ENCODE assay signal across 16 cellular contexts in genomic region chr3:158148218-158148617, GRCh38. TPM values are rescaled to one million over a fixed set of nuclear protein-coding genes. Genes with fewer than 3 reads are reported as not detected.
A peak's percentile ranks its signal among the peaks of the same experiment; 100 is the strongest.
DNase-seq lines count a peak whose midpoint lies in the region; ATAC-seq, FAIRE-seq and TF ChIP-seq lines count a peak whose summit lies in the region.
"Had no signal": no experiment of that assay in that cellular context is flagged by ENCODE, and none has a peak within 500 bp of the region (broad histone marks: within the 10 kb centered on the region; RNA-seq: fewer than 3 reads in every experiment).

No MANE protein-coding gene starts in this region.

- TF ChIP-seq RAD21 in IMR-90 (IDR thresholded peaks at IDR 0.05; ENCODE audit: low read length) = no peak

- H3K9me1 ChIP-seq in IMR-90 (ENCODE audit: insufficient read depth, low read length) = no peaks in the 10 kb centered on the region; the same call in 1 of the 2 replicates

- H2AK5ac ChIP-seq in IMR-90 (ENCODE audit: low read depth, low read length) = no peak overlapping the region

- in situ Hi-C loops in IMR-90 (cut with MboI; ENCODE audit: low sequenced_read_pairs) = no loop called here

- POLR2A ChIA-PET in IMR-90 (lab: Charles Lee; ENCODE audit: unreplicated experiment) = no interaction called here

- no TSS peak for BruUV-seq in IMR-90 (replicated peaks; lab: Mats Ljungman, UMichigan)

- H4K8ac ChIP-seq in IMR-90 (ENCODE audit: low read depth in 2 of 2, low read length in 2 of 2) = no peak overlapping the region

- H3K56ac ChIP-seq in IMR-90 (ENCODE audit: extremely low read depth, insufficient read depth, low read length) = no peak overlapping the region

- no peak overlapping the region for H3K4me3 Mint-ChIP-seq in glutamatergic neuron (ENCODE audit: unreplicated experiment)
- no peak overlapping the region for H3K4me3 Mint-ChIP-seq in endodermal cell
- H3K4me3 Mint-ChIP-seq: CD14-positive monocyte; CD8-positive, alpha-beta T cell; GM23338; H9 had no signal

- no peak overlapping the region for H3K4me2 ChIP-seq in IMR-90 (ENCODE audit: low read depth, low read length)
- H3K4me2 ChIP-seq: A549, GM23338 had no signal

- H3K9me3 ChIP-seq in IMR-90 (ENCODE audit: control insufficient read depth, insufficient read depth, low read length) (no peaks in the 10 kb centered on the region), endodermal cell (ENCODE audit: control insufficient read depth, low read length) (no peaks in the 10 kb centered on the region)
- H3K9me3 ChIP-seq: A549, BE2C had no signal

- H3K27me3 ChIP-seq in IMR-90 (ENCODE audit: control insufficient read depth, insufficient read depth, low read length) (no peaks in the 10 kb centered on the region), bronchial epithelial cell (ENCODE audit: control insufficient read depth, insufficient read depth, low read length) (no peaks in the 10 kb centered on the region), endodermal cell (ENCODE audit: control insufficient read depth, insufficient read depth, low read length, poor library complexity, severe bottlenecking) (no peaks in the 10 kb centered on the region)
- H3K27me3 ChIP-seq: BE2C had no signal

- no peak overlapping the region for H2BK120ac ChIP-seq in IMR-90 (ENCODE audit: low read depth, low read length)

- no peak overlapping the region for H2BK5ac ChIP-seq in IMR-90 (ENCODE audit: low read depth, low read length, poor library complexity, severe bottlenecking)

- peaks cover 6 to 11% of the 10 kb centered on the region in 2 experiments; a peak in 3 of 4 replicates for H3K79me1 ChIP-seq in IMR-90 (ENCODE audit: low read depth in 1 of 2, low read length in 2 of 2)

- H3K4me3 ChIP-seq in IMR-90 (ENCODE audit: insufficient read depth, low read depth, low read length) = no peak overlapping the region
- H3K4me3 ChIP-seq in bronchial epithelial cell (ENCODE audit: low read depth, low read length) = no peak overlapping the region
- H3K4me3 ChIP-seq in endodermal cell (ENCODE audit: low read length) = no peak overlapping the region
- H3K4me3 ChIP-seq: A549, GM23338 had no signal

- H3K36me3 ChIP-seq in IMR-90 (ENCODE audit: control insufficient read depth, insufficient read depth, low read length) (no peaks in the 10 kb centered on the region), bronchial epithelial cell (ENCODE audit: control insufficient read depth, insufficient read depth, low read length) (no peaks in the 10 kb centered on the region), endodermal cell (ENCODE audit: control insufficient read depth, insufficient read depth, low read length) (no peaks in the 10 kb centered on the region)

- H2AK9ac ChIP-seq in IMR-90 (replicated peaks; ENCODE audit: low read depth, low read length, poor library complexity) = no peak overlapping the region

- H3K9me3 Mint-ChIP-seq in glutamatergic neuron (ENCODE audit: unreplicated experiment) = peaks cover 2% of the 10 kb centered on the region
- peaks cover 7% of the 10 kb centered on the region for H3K9me3 Mint-ChIP-seq in endodermal cell
- H3K9me3 Mint-ChIP-seq: CD8-positive, alpha-beta T cell had no signal

- DNase-seq in GM12892 (ENCODE audit: insufficient read length) (no peak), IMR-90 (peak; percentile 6), bronchial epithelial cell (ENCODE audit: low read depth) (peak; percentile 24), glutamatergic neuron (no peak), endodermal cell (no peak)
- DNase-seq in central memory CD4-positive, alpha-beta T cell = no peak
- DNase-seq: BE2C; CD8-positive, alpha-beta T cell; COR-L47; DMS53; H9 had no signal

- CTCF ChIA-PET in IMR-90 (lab: Yijun Ruan, JAX) = no interaction called here

- H2BK20ac ChIP-seq in IMR-90 (ENCODE audit: low read depth, low read length) = no peak overlapping the region

- TF ChIP-seq POLR2A in GM12892 (IDR thresholded peaks at IDR 0.05; ENCODE audit: low read depth, low read length) (no peak), IMR-90 (IDR thresholded peaks at IDR 0.05; ENCODE audit: low read depth, low read length) (no peak)

- H3K27ac ChIP-seq in IMR-90 (ENCODE audit: insufficient read depth, low read length) (no peak overlapping the region), endodermal cell (ENCODE audit: low read depth, low read length) (no peak overlapping the region)
- H3K27ac ChIP-seq: A549 had no signal

- H2AFZ ChIP-seq in IMR-90 (replicated peaks; ENCODE audit: low read length, poor library complexity) = no peak overlapping the region
- H2AFZ ChIP-seq: GM23338 had no signal

- FAIRE-seq in GM12892 (lab: Jason Lieb, UNC) = peak; percentile 76
- no peak for FAIRE-seq in bronchial epithelial cell (lab: Jason Lieb, UNC)
- FAIRE-seq: A549, GM18507 had no signal

- dilution Hi-C loops in IMR-90 (cut with HindIII; ENCODE audit: low sequenced_read_pairs, unreplicated experiment) = no loop called here

- H3K4me1 ChIP-seq in IMR-90 (ENCODE audit: control insufficient read depth, insufficient read depth, low read length) = no peaks in the 10 kb centered on the region
- H3K4me1 ChIP-seq in endodermal cell (ENCODE audit: control insufficient read depth, insufficient read depth, low read length) = no peaks in the 10 kb centered on the region
- H3K4me1 ChIP-seq: A549 had no signal

- H3K27me3 Mint-ChIP-seq in glutamatergic neuron (ENCODE audit: unreplicated experiment) (no peaks in the 10 kb centered on the region), endodermal cell (ENCODE audit: insufficient read depth) (no peaks in the 10 kb centered on the region)

- WGBS in IMR-90 (ENCODE audit: extremely low coverage in 2 of 2, insufficient read length in 1 of 2), 2 experiments = no CpG with 5 or more reads among the region's 2 CpGs
- WGBS in endodermal cell (ENCODE audit: insufficient coverage in 1 of 2, insufficient read length in 1 of 2), 2 experiments = 72% methylated on average over 2 of the region's 2 CpGs; no CpG with 5 or more reads in 1 of the 2 experiments

- H3K18ac ChIP-seq in IMR-90 (ENCODE audit: low read depth, low read length) = no peak overlapping the region

- H3K9ac ChIP-seq in IMR-90 (ENCODE audit: low read depth, low read length) = no peak overlapping the region
- no peak overlapping the region for H3K9ac ChIP-seq in endodermal cell (ENCODE audit: extremely low read depth, low read length, poor library complexity, severe bottlenecking)

- H2BK15ac ChIP-seq in IMR-90 (ENCODE audit: low read depth, low read length) = no peak overlapping the region

- H3K36me3 Mint-ChIP-seq in glutamatergic neuron (ENCODE audit: unreplicated experiment) (peaks cover 3% of the 10 kb centered on the region), endodermal cell (ENCODE audit: low read depth) (peaks cover 4% of the 10 kb centered on the region)

- H4K91ac ChIP-seq in IMR-90 (ENCODE audit: insufficient read depth, low read depth, low read length) = no peak overlapping the region

- peaks cover 3% of the 10 kb centered on the region for H3K4me1 Mint-ChIP-seq in glutamatergic neuron (ENCODE audit: low read depth, unreplicated experiment)
- H3K4me1 Mint-ChIP-seq in endodermal cell = no peaks in the 10 kb centered on the region
- H3K4me1 Mint-ChIP-seq: GM23338, H9 had no signal

- H3K23ac ChIP-seq in IMR-90 (ENCODE audit: low read depth, low read length) = no peak overlapping the region

- H4K5ac ChIP-seq in IMR-90 (ENCODE audit: low read depth, low read length) = no peak overlapping the region

- TF ChIP-seq CTCF in IMR-90 (conservative IDR thresholded peaks at IDR 0.05; ENCODE audit: low read depth, low read length) = no peak
- no peak for TF ChIP-seq CTCF in bronchial epithelial cell (IDR thresholded peaks at IDR 0.05; ENCODE audit: insufficient read depth, low read length, severe bottlenecking)
- no peak for TF ChIP-seq CTCF in glutamatergic neuron (IDR thresholded peaks at IDR 0.05; ENCODE audit: partially characterized antibody, unreplicated experiment)
- TF ChIP-seq CTCF in endodermal cell (conservative IDR thresholded peaks at IDR 0.05) = no peak

- no peak overlapping the region for H3K4ac ChIP-seq in IMR-90 (ENCODE audit: low read depth, low read length)

- no peak overlapping the region for H3K14ac ChIP-seq in IMR-90 (replicated peaks; ENCODE audit: low read depth, low read length)

- H3K27ac Mint-ChIP-seq in glutamatergic neuron (ENCODE audit: unreplicated experiment) (no peak overlapping the region), endodermal cell (no peak overlapping the region)
- H3K27ac Mint-ChIP-seq: CD8-positive, alpha-beta T cell; GM23338; H9 had no signal

- H4K20me1 ChIP-seq in IMR-90 (ENCODE audit: insufficient read depth, low read length) = no peaks in the 10 kb centered on the region

- intact Hi-C loops in IMR-90 (cut with micrococcal nuclease) = no loop called here

- ATAC-seq in IMR-90 (ENCODE audit: low read depth) = no peak
- ATAC-seq: A549; CD8-positive, alpha-beta T cell; GM23338 had no signal

TF ChIP-seq in IMR-90, 13 proteins besides CTCF, POLR2A, EP300 and RAD21 (continues in another document):
- no peak for TF ChIP-seq ELK1 (IDR thresholded peaks at IDR 0.05; ENCODE audit: borderline replicate concordance, low read depth, low read length)
- TF ChIP-seq MAFK (IDR thresholded peaks at IDR 0.05; ENCODE audit: low read depth, low read length) = no peak

RNA-seq across cellular contexts. Expression of gene RSRC1, which starts 38.3 kb away (rescaled TPM):
- 33.7 TPM for polyA plus RNA-seq in GM12892 (2012; ENCODE audit: missing spikeins)
- total RNA-seq in IMR-90 (2012; rRNA removed) (41.8 and 71.7 TPM in 2 replicates), bronchial epithelial cell (20.8 and 39.2 TPM in 2 replicates), glutamatergic neuron (ENCODE audit: unreplicated experiment) (93.9 TPM), endodermal cell (10 to 100 TPM; 45.3 to 52.1 TPM)
- polyA plus RNA-seq in IMR-90 (2012; rRNA removed) = 3.8 and 4.5 TPM in 2 replicates
- polyA plus RNA-seq in IMR-90 (2012; cell fraction: cytosol; rRNA removed) = 0.28 and 0.63 TPM in 2 replicates
- 0.42 and 2.3 TPM in 2 replicates for polyA plus RNA-seq in IMR-90 (2012; cell fraction: nucleus; rRNA removed; ENCODE audit: low replicate concordance)
- 33.3 TPM for polyA plus RNA-seq in endodermal cell (2013, experiment 1 of 2)
- 35.7 TPM for polyA plus RNA-seq in endodermal cell (2013, experiment 2 of 2)

RNA-seq across cellular contexts. Expression of gene SHOX2, which starts 42.0 kb away (rescaled TPM):
- 0.17 TPM for polyA plus RNA-seq in GM12892 (2012; ENCODE audit: missing spikeins)
- total RNA-seq in IMR-90 (2012; rRNA removed) (0.83 and 0.90 TPM in 2 replicates), bronchial epithelial cell (not detected in 2 replicates), glutamatergic neuron (ENCODE audit: unreplicated experiment) (264 TPM), endodermal cell (1 to 10 TPM; 1.1 to 1.3 TPM)
- 2.3 and 2.5 TPM in 2 replicates for polyA plus RNA-seq in IMR-90 (2012; rRNA removed)
- 1.1 and 2.9 TPM in 2 replicates for polyA plus RNA-seq in IMR-90 (2012; cell fraction: cytosol; rRNA removed)
- 12.7 and 16.2 TPM in 2 replicates for polyA plus RNA-seq in IMR-90 (2012; cell fraction: nucleus; rRNA removed; ENCODE audit: low replicate concordance)
- 1.4 TPM for polyA plus RNA-seq in endodermal cell (2013, experiment 1 of 2)
- polyA plus RNA-seq in endodermal cell (2013, experiment 2 of 2) = 1.8 TPM
- total RNA-seq: CD8-positive, alpha-beta T cell; H9; HT-29 had no signal
- polyA plus RNA-seq: CD14-positive monocyte had no signal

Comparison
In these comparisons a context has a peak if more than half of its experiments do, and no peak if none do; other contexts are left out.
1. DNase-seq: peak in IMR-90 (single experiment) and bronchial epithelial cell (single experiment); none in GM12892 (single experiment), glutamatergic neuron (single experiment), central memory CD4-positive, alpha-beta T cell (single experiment) and endodermal cell (single experiment).
2. RNA of gene SHOX2, which starts 42.0 kb away (total RNA-seq): 264 TPM in glutamatergic neuron (single experiment); 1.1 to 1.3 TPM in endodermal cell, 0.83 to 0.90 TPM in IMR-90 and not detected in bronchial epithelial cell; every median in the first group is over 100 times any median in the second.